Comparison of ENCODE assay signal across 22 cellular contexts in genomic region chr20:40677343-40677924, GRCh38. TPM values are rescaled to one million over a fixed set of nuclear protein-coding genes. Genes with fewer than 3 reads are reported as not detected.
DNase-seq lines count a peak whose midpoint lies in the region; ATAC-seq, FAIRE-seq and TF ChIP-seq lines count a peak whose summit lies in the region.
"Had no signal": no experiment of that assay in that cellular context is flagged by ENCODE, and none has a peak within 500 bp of the region (broad histone marks: within the 10 kb centered on the region; RNA-seq: fewer than 3 reads in every experiment).

No MANE protein-coding gene starts in this region.

- SMC1A ChIA-PET in GM12878 (lab: Charles Lee; ENCODE audit: uncharacterized antibody, unreplicated experiment): no interaction called here

- POLR2A ChIA-PET in SK-N-SH (lab: Yijun Ruan, JAX) (no interaction called here), GM12878 (lab: Charles Lee) (interaction anchor here (0.6 kb wide), 1 partner anchor 849 kb away, joined by 3 read pairs; no protein-coding TSS in a partner anchor)

- no peak for TF ChIP-seq RAD21 in SK-N-SH (IDR thresholded peaks at IDR 0.05; ENCODE audit: low read length)
- TF ChIP-seq RAD21 in GM12878 (IDR thresholded peaks at IDR 0.05; ENCODE audit: insufficient read depth, low read depth, low read length): no peak
- no peak for TF ChIP-seq RAD21 in neural cell (conservative IDR thresholded peaks at IDR 0.05)

- H3K9me2 ChIP-seq in SK-N-SH (no peaks in the 10 kb centered on the region), neural cell (ENCODE audit: insufficient read depth, low read length) (no peaks in the 10 kb centered on the region)

- TF ChIP-seq CTCF in SK-N-SH (IDR thresholded peaks at IDR 0.05) (no peak), GM12878 (IDR thresholded peaks at IDR 0.05 in 2 of 3, conservative IDR thresholded peaks at IDR 0.05 in 1 of 3; ENCODE audit: control insufficient read depth in 2 of 3, extremely low read depth in 1 of 3, insufficient read depth in 1 of 3, low read depth in 3 of 3, low read length in 3 of 3) (no peak), neural cell (IDR thresholded peaks at IDR 0.05; ENCODE audit: poor library complexity, severe bottlenecking) (no peak), esophagus squamous epithelium (IDR thresholded peaks at IDR 0.05) (no peak)

- DNase-seq in SK-N-SH (no peak), GM12878 (ENCODE audit: low read depth, low spot score) (no peak), esophagus squamous epithelium (lab: John Stamatoyannopoulos, UW) (no peak), mucosa of gallbladder (ENCODE audit: low spot score) (no peak), right cardiac atrium (no peak)
- DNase-seq: AML-193; Caco-2; CD4-positive, alpha-beta T cell; HCEC 1CT; KG1 had no signal

- TF ChIP-seq POLR2A in GM12878 (IDR thresholded peaks at IDR 0.05; ENCODE audit: low read depth, low read length) (no peak), esophagus squamous epithelium (IDR thresholded peaks at IDR 0.05) (no peak)

- no peak for FAIRE-seq in GM12878 (lab: Jason Lieb, UNC)
- FAIRE-seq: A549, D721Med, G401.6, GM12892, GM18507, H54, HTR-8/SVneo had no signal

- CTCF ChIA-PET in SK-N-SH (lab: Yijun Ruan, JAX) (interaction anchor here (1.0 to 8.7 kb wide), 4 partner anchors 12 to 286 kb away, joined by 3 to 46 read pairs (median 4); partner anchors contain the start of gene MAFB), GM12878 (lab: Yijun Ruan, JAX) (no interaction called here)

- H3K27me3 ChIP-seq in SK-N-SH (ENCODE audit: insufficient read depth): peaks cover 33% of the 10 kb centered on the region; the same call in 1 of the 2 replicates
- peaks cover 0 to 3% of the 10 kb centered on the region in 2 experiments; a peak in 2 of 4 replicates for H3K27me3 ChIP-seq in GM12878 (replicated peaks in 1 of 2; ENCODE audit: control insufficient read depth in 2 of 2, insufficient read depth in 2 of 2, low read length in 1 of 2)
- H3K27me3 ChIP-seq in neural cell (ENCODE audit: insufficient read depth, low read depth, low read length): peaks cover 34% of the 10 kb centered on the region
- peaks cover 0 to 7% (median 0%) of the 10 kb centered on the region in 4 donors for H3K27me3 ChIP-seq in esophagus squamous epithelium
- no peaks in the 10 kb centered on the region for H3K27me3 ChIP-seq in right cardiac atrium (ENCODE audit: control insufficient read depth, insufficient read depth)

- ATAC-seq in SK-N-SH treated with all-trans-retinoic acid at 6 μM for 48 hours (no peak), GM12878 (no peak), right cardiac atrium (no peak)
- ATAC-seq: A549 had no signal

- 34% methylated on average over 4 of the region's 4 CpGs for WGBS in SK-N-SH (ENCODE audit: low lambda C conversion rate)
- WGBS in GM12878 (ENCODE audit: insufficient coverage, insufficient replicate concordance, low lambda C conversion rate, missing lambda C conversion rate): 18% methylated on average over 4 of the region's 4 CpGs
- 77 to 86% methylated on average over 4 of the region's 4 CpGs for WGBS in esophagus squamous epithelium, 2 donors
- 87% methylated on average over 4 of the region's 4 CpGs for WGBS in right cardiac atrium

- intact Hi-C loops in GM12878 (cut with micrococcal nuclease; ENCODE audit: unreplicated experiment) (no loop called here), esophagus squamous epithelium (cut with DNase I) (no loop called here), right cardiac atrium (cut with DNase I) (no loop called here)

- no peaks in the 10 kb centered on the region for H3K79me2 ChIP-seq in SK-N-SH (ENCODE audit: insufficient read depth)
- H3K79me2 ChIP-seq in GM12878 (ENCODE audit: control insufficient read depth, insufficient read depth, low read length): no peaks in the 10 kb centered on the region
- no peaks in the 10 kb centered on the region for H3K79me2 ChIP-seq in neural cell (replicated peaks; ENCODE audit: insufficient read depth, low read length)

- in situ Hi-C loops in GM12878 (cut with MboI): no loop called here

- H3K4me2 ChIP-seq in SK-N-SH: no peak overlapping the region
- H3K4me2 ChIP-seq in GM12878 (ENCODE audit: control insufficient read depth, insufficient read depth): no peak overlapping the region
- H3K4me2 ChIP-seq in neural cell (ENCODE audit: low read length): no peak overlapping the region

- H3K36me3 ChIP-seq in SK-N-SH (replicated peaks in 1 of 2; ENCODE audit: control insufficient read depth in 1 of 2, insufficient read depth in 2 of 2, low read length in 1 of 2) (no peaks in the 10 kb centered on the region), GM12878 (ENCODE audit: control insufficient read depth in 2 of 2, insufficient read depth in 2 of 2, low read length in 1 of 2) (no peaks in the 10 kb centered on the region), neural cell (ENCODE audit: insufficient read depth, low read length) (no peaks in the 10 kb centered on the region), esophagus squamous epithelium (no peaks in the 10 kb centered on the region)

- RAD21 ChIA-PET in GM12878 (lab: Charles Lee; ENCODE audit: unreplicated experiment): no interaction called here

- H3K9ac ChIP-seq in SK-N-SH: no peak overlapping the region
- no peak overlapping the region for H3K9ac ChIP-seq in GM12878 (ENCODE audit: control insufficient read depth, insufficient read depth, low read length)
- H3K9ac ChIP-seq in neural cell (ENCODE audit: low read length): no peak overlapping the region

- H2AFZ ChIP-seq in SK-N-SH (ENCODE audit: low read depth) (no peak overlapping the region), GM12878 (ENCODE audit: control insufficient read depth, low read depth, low read length) (no peak overlapping the region), neural cell (ENCODE audit: low read depth, low read length) (no peak overlapping the region)

- H4K20me1 ChIP-seq in SK-N-SH (ENCODE audit: insufficient read depth) (no peaks in the 10 kb centered on the region), GM12878 (ENCODE audit: control insufficient read depth, insufficient read depth) (no peaks in the 10 kb centered on the region), neural cell (ENCODE audit: insufficient read depth) (no peaks in the 10 kb centered on the region)

- H3K9me3 ChIP-seq in SK-N-SH (no peaks in the 10 kb centered on the region), GM12878 (replicated peaks; ENCODE audit: control insufficient read depth, insufficient read depth, low read length) (no peaks in the 10 kb centered on the region), neural cell (ENCODE audit: low read length) (no peaks in the 10 kb centered on the region), esophagus squamous epithelium (no peaks in the 10 kb centered on the region), right cardiac atrium (ENCODE audit: control insufficient read depth, low read length) (no peaks in the 10 kb centered on the region)
- H3K9me3 ChIP-seq: A549, Caco-2 had no signal

- no peak for TF ChIP-seq EP300 in SK-N-SH (IDR thresholded peaks at IDR 0.05; ENCODE audit: borderline replicate concordance in 1 of 2, low read depth in 1 of 2, low read length in 1 of 2)
- TF ChIP-seq EP300 in GM12878 (IDR thresholded peaks at IDR 0.05; ENCODE audit: borderline replicate concordance in 1 of 2, control insufficient read depth in 1 of 2, low read depth in 2 of 2, low read length in 2 of 2): no peak
- TF ChIP-seq EP300 in neural cell (conservative IDR thresholded peaks at IDR 0.05; ENCODE audit: poor library complexity, severe bottlenecking): peak; percentile 98

- H3F3A ChIP-seq in SK-N-SH (replicated peaks; ENCODE audit: insufficient read depth) (no peaks in the 10 kb centered on the region), neural cell (ENCODE audit: insufficient read depth, low read length, poor library complexity, severe bottlenecking) (no peaks in the 10 kb centered on the region)

- no peak overlapping the region for H3K27ac ChIP-seq in SK-N-SH (ENCODE audit: low read depth in 2 of 2, low read length in 1 of 2)
- H3K27ac ChIP-seq in GM12878 (ENCODE audit: control insufficient read depth, insufficient read depth): no peak overlapping the region
- H3K27ac ChIP-seq in neural cell (ENCODE audit: low read length): no peak overlapping the region
- no peak overlapping the region for H3K27ac ChIP-seq in esophagus squamous epithelium
- no peak overlapping the region for H3K27ac ChIP-seq in right cardiac atrium (ENCODE audit: low read length)
- H3K27ac ChIP-seq: 22Rv1, A549, C4-2B had no signal

- BruUV-seq in GM12878 (replicated peaks; lab: Mats Ljungman, UMichigan): no TSS peak

- H3K4me1 ChIP-seq in SK-N-SH (ENCODE audit: control insufficient read depth in 1 of 2, insufficient read depth in 2 of 2, low read depth in 1 of 2, low read length in 1 of 2) (no peaks in the 10 kb centered on the region), GM12878 (ENCODE audit: control insufficient read depth, insufficient read depth, low read length) (0 out of 2 replicates have a peak, but pooled peaks cover 8% of the 10 kb centered on the region), esophagus squamous epithelium (peaks cover 6 to 26% (median 7%) of the 10 kb centered on the region in 3 donors), right cardiac atrium (ENCODE audit: control insufficient read depth, insufficient read depth, low read length) (no peaks in the 10 kb centered on the region)
- H3K4me1 ChIP-seq: A549 had no signal

- H3K4me3 ChIP-seq in SK-N-SH (ENCODE audit: low read depth in 2 of 2, low read length in 1 of 2) (no peak overlapping the region), GM12878 (no peak overlapping the region), neural cell (ENCODE audit: low read length) (no peak overlapping the region), esophagus squamous epithelium (no peak overlapping the region), right cardiac atrium (ENCODE audit: low read length) (no peak overlapping the region)
- H3K4me3 ChIP-seq: A549 had no signal

RNA-seq across cellular contexts. Expression of gene MAFB, which starts 11.6 kb away (rescaled TPM):
- polyA plus RNA-seq in SK-N-SH (2012; rRNA removed) (0.05 and 0.08 TPM in 2 replicates), GM12878 (2011; rRNA removed) (0.01 TPM in 1 of 2 replicates, not detected in the other), GM12878 (2014; fragmentation: Illumina TruSeq; extraction: Trizol) (0.01 TPM in 1 of 2 replicates, not detected in the other), GM12878 (2014; fragmentation: Nextera tagmentation; extraction: Ambion mirVana) (not detected), GM12878 (2014; rRNA removed) (not detected in 2 replicates), GM12878 (2016; fragmentation: Nextera tagmentation; extraction: Ambion mirVana) (under 1 TPM in 1 of 2 experiments, not detected in 1; 0.08 TPM), neural cell (4.7 and 5.6 TPM in 2 replicates), right cardiac atrium (6.9 TPM)
- polyA plus RNA-seq in SK-N-SH (2012; cell fraction: cytosol; rRNA removed): 0.08 TPM in 2 replicates
- 0.24 and 0.42 TPM in 2 replicates for polyA plus RNA-seq in SK-N-SH (2012; cell fraction: nucleus; rRNA removed)
- total RNA-seq in GM12878 (2013; cell fraction: nucleolus; rRNA removed): 0.17 TPM in 1 of 2 replicates, not detected in the other
- total RNA-seq in GM12878 (2014; rRNA removed) (not detected in 2 replicates), GM12878 (2014; rRNA removed; fragmentation: Illumina TruSeq; extraction: Trizol) (not detected in 2 replicates), GM12878 (2021) (not detected in 2 replicates), esophagus squamous epithelium (10 to 100 TPM; 36.2 to 61.7 (median 39.6) TPM), mucosa of gallbladder (22.5 TPM), right cardiac atrium (10 to 100 TPM; 15.1 to 22.8 (median 21.5) TPM)
- polyA plus RNA-seq in GM12878 (2011; ENCODE audit: low read depth): not detected
- polyA plus RNA-seq in GM12878 (2011; cell fraction: cytosol; rRNA removed): not detected in 2 replicates
- 0.03 TPM in 1 of 2 replicates, not detected in the other for polyA plus RNA-seq in GM12878 (2011; cell fraction: nucleus; rRNA removed)
- 0.03 TPM in 1 of 2 replicates, not detected in the other for polyA plus RNA-seq in GM12878 (2012)
- polyA minus RNA-seq in GM12878 (2011; rRNA and poly(A)+ RNA removed): 0.10 TPM in 1 of 2 replicates, not detected in the other
- polyA minus RNA-seq in GM12878 (2011; cell fraction: cytosol; rRNA and poly(A)+ RNA removed): not detected in 2 replicates
- polyA minus RNA-seq in GM12878 (2011; cell fraction: nucleus; rRNA and poly(A)+ RNA removed): 0.10 TPM in 1 of 2 replicates, not detected in the other
- polyA minus RNA-seq in neural cell: 10.5 and 11.0 TPM in 2 replicates
- polyA plus RNA-seq: IgD-negative memory B cell had no signal

Comparison
In these comparisons a context has a peak if more than half of its experiments do, and no peak if none do; other contexts are left out.
1. RNA of gene MAFB, which starts 11.6 kb away (total RNA-seq): 36.2 to 61.7 TPM in esophagus squamous epithelium, 22.5 TPM in mucosa of gallbladder (single experiment) and 15.1 to 22.8 TPM in right cardiac atrium; 0.17 TPM in GM12878; every median in the first group is over 10 times any median in the second.
2. Of the 26 proteins assayed by ChIP-seq in both GM12878 and SK-N-SH: peak only in GM12878: none; only in SK-N-SH: PBX3; in both: none; in neither: 25.